Comparison of ENCODE assay signal across 8 cellular contexts in genomic region chr2:67322361-67323001, GRCh38.
DNase-seq lines count a peak whose midpoint lies in the region; ATAC-seq and TF ChIP-seq lines count a peak whose summit lies in the region.

No MANE protein-coding gene starts in this region.

- ATAC-seq in GM19324 (IDR thresholded peaks at IDR 0.05; ENCODE audit: low FRiP score, unreplicated experiment) (no peak), GM18517 (IDR thresholded peaks at IDR 0.05; ENCODE audit: unreplicated experiment) (no peak)

- TF ChIP-seq RAD21 in liver (IDR thresholded peaks at IDR 0.05): peak; percentile 59 to 69

- H3K27me3 Mint-ChIP-seq in activated T-helper 2 cell treated with anti-CD3 and anti-CD28 coated beads, Interferon-gamma antibody, Interleukin-2, Interleukin-4, amounts not matched to agents 10 μg/mL and 5 μg/mL and 100 μg/mL, durations not matched to agents 14 hours and 24 hours and 36 hours (ENCODE audit: low read depth): peaks cover 2% of the 10 kb centered on the region

- no peaks in the 10 kb centered on the region for H3K9me3 Mint-ChIP-seq in activated T-helper 2 cell treated with anti-CD3 and anti-CD28 coated beads, Interferon-gamma antibody, Interleukin-2, Interleukin-4, amounts not matched to agents 10 μg/mL and 5 μg/mL and 100 μg/mL, durations not matched to agents 14 hours and 24 hours and 36 hours

- TF ChIP-seq CTCF in liver (IDR thresholded peaks at IDR 0.05; ENCODE audit: low read depth, low read length, missing input control): peak; percentile 25

- in situ Hi-C loops in T47D (cut with HindIII; ENCODE audit: low pct_unique_long_range_greater_than_20kb, low sequenced_read_pairs): no loop called here

- H3K9me3 ChIP-seq in liver (ENCODE audit: control insufficient read depth in 4 of 4, low read length in 3 of 4): no peaks in the 10 kb centered on the region

- H3K36me3 Mint-ChIP-seq in activated T-helper 2 cell treated with anti-CD3 and anti-CD28 coated beads, Interferon-gamma antibody, Interleukin-2, Interleukin-4, amounts not matched to agents 10 μg/mL and 5 μg/mL and 100 μg/mL, durations not matched to agents 14 hours and 24 hours and 36 hours (ENCODE audit: low read depth): no peaks in the 10 kb centered on the region

- no peak overlapping the region for H3K4me3 ChIP-seq in liver (ENCODE audit: low read depth in 1 of 3, low read length in 3 of 3)

- DNase-seq in ELF-1 (ENCODE audit: low read depth, low spot score) (peak; percentile 51), NCI-H2081 (lab: John Stamatoyannopoulos, UW) (peak; percentile 32 to 68), T47D (ENCODE audit: low read depth in 1 of 2, low spot score in 1 of 2) (peak; percentile 8 to 72), activated T-cell treated with anti-CD3 and anti-CD28 coated beads for 4 hours (no peak)
- DNase-seq in activated T-helper 2 cell treated with anti-CD3 and anti-CD28 coated beads, Interferon-gamma antibody, Interleukin-2, Interleukin-4, amounts not matched to agents 10 μg/mL and 5 μg/mL and 100 μg/mL, durations not matched to agents 14 hours and 24 hours and 36 hours (ENCODE audit: low spot score): no peak

- peaks cover 0 to 3% (median 0%) of the 10 kb centered on the region in 4 donors for H3K27me3 ChIP-seq in liver (ENCODE audit: control insufficient read depth in 4 of 4, insufficient read depth in 4 of 4, low read length in 3 of 4)

- intact Hi-C loops in activated T-helper 2 cell treated with anti-CD3 and anti-CD28 coated beads, Interferon-gamma antibody, Interleukin-2, Interleukin-4, amounts not matched to agents 10 μg/mL and 5 μg/mL and 100 μg/mL, durations not matched to agents 14 hours and 24 hours and 36 hours (cut with micrococcal nuclease): no loop called here

- no peak overlapping the region for H3K27ac ChIP-seq in liver (ENCODE audit: low read depth in 1 of 2, low read length in 2 of 2)

- H3K9ac ChIP-seq in liver (ENCODE audit: low read depth in 1 of 2, low read length in 2 of 2): no peak overlapping the region

- no peak overlapping the region for H3K27ac Mint-ChIP-seq in activated T-helper 2 cell treated with anti-CD3 and anti-CD28 coated beads, Interferon-gamma antibody, Interleukin-2, Interleukin-4, amounts not matched to agents 10 μg/mL and 5 μg/mL and 100 μg/mL, durations not matched to agents 14 hours and 24 hours and 36 hours

- no peaks in the 10 kb centered on the region for H3K4me1 ChIP-seq in liver (ENCODE audit: control insufficient read depth in 4 of 4, insufficient read depth in 4 of 4, low read length in 3 of 4)

- no peak overlapping the region for H3K4me3 Mint-ChIP-seq in activated T-helper 2 cell treated with anti-CD3 and anti-CD28 coated beads, Interferon-gamma antibody, Interleukin-2, Interleukin-4, amounts not matched to agents 10 μg/mL and 5 μg/mL and 100 μg/mL, durations not matched to agents 14 hours and 24 hours and 36 hours (ENCODE audit: low read depth)

- H3K36me3 ChIP-seq in liver (ENCODE audit: control insufficient read depth in 4 of 4, insufficient read depth in 3 of 4, low read depth in 1 of 4, low read length in 3 of 4): no peaks in the 10 kb centered on the region

- no peaks in the 10 kb centered on the region for H3K4me1 Mint-ChIP-seq in activated T-helper 2 cell treated with anti-CD3 and anti-CD28 coated beads, Interferon-gamma antibody, Interleukin-2, Interleukin-4, amounts not matched to agents 10 μg/mL and 5 μg/mL and 100 μg/mL, durations not matched to agents 14 hours and 24 hours and 36 hours (ENCODE audit: low read depth)

- 61% methylated on average over 3 of the region's 3 CpGs for WGBS in liver

TF ChIP-seq in liver, 16 proteins besides CTCF, POLR2A, EP300 and RAD21:
- TF ChIP-seq JUND (IDR thresholded peaks at IDR 0.05) (no peak), ZBTB33 (IDR thresholded peaks at IDR 0.05) (no peak), ATF3 (IDR thresholded peaks at IDR 0.05) (no peak), YY1 (IDR thresholded peaks at IDR 0.05) (no peak), HNF4A (conservative IDR thresholded peaks at IDR 0.05) (no peak), REST (IDR thresholded peaks at IDR 0.05) (no peak), MAX (IDR thresholded peaks at IDR 0.05) (no peak), EGR1 (IDR thresholded peaks at IDR 0.05; ENCODE audit: low read depth in 2 of 2) (no peak), FOXA2 (IDR thresholded peaks at IDR 0.05) (no peak), TAF1 (conservative IDR thresholded peaks at IDR 0.05) (no peak), SP1 (IDR thresholded peaks at IDR 0.05) (no peak), NR2F2 (IDR thresholded peaks at IDR 0.05) (no peak), FOXA1 (IDR thresholded peaks at IDR 0.05) (no peak), GABPA (IDR thresholded peaks at IDR 0.05 in 1 of 2, conservative IDR thresholded peaks at IDR 0.05 in 1 of 2) (no peak)
TF ChIP-seq in liver: peak in this region for 0.

Comparison
In these comparisons a context has a peak if more than half of its experiments do, and no peak if none do; other contexts are left out.
1. DNase-seq: peak in ELF-1 (single experiment), NCI-H2081 (2 of 2) and T47D (2 of 2); none in activated T-cell treated with anti-CD3 and anti-CD28 coated beads for 4 hours (single experiment) and activated T-helper 2 cell treated with anti-CD3 and anti-CD28 coated beads, Interferon-gamma antibody, Interleukin-2, Interleukin-4, amounts not matched to agents 10 μg/mL and 5 μg/mL and 100 μg/mL, durations not matched to agents 14 hours and 24 hours and 36 hours (single experiment).